12 cellular contexts compared by ENCODE assay signal in the genomic region with DNA sequence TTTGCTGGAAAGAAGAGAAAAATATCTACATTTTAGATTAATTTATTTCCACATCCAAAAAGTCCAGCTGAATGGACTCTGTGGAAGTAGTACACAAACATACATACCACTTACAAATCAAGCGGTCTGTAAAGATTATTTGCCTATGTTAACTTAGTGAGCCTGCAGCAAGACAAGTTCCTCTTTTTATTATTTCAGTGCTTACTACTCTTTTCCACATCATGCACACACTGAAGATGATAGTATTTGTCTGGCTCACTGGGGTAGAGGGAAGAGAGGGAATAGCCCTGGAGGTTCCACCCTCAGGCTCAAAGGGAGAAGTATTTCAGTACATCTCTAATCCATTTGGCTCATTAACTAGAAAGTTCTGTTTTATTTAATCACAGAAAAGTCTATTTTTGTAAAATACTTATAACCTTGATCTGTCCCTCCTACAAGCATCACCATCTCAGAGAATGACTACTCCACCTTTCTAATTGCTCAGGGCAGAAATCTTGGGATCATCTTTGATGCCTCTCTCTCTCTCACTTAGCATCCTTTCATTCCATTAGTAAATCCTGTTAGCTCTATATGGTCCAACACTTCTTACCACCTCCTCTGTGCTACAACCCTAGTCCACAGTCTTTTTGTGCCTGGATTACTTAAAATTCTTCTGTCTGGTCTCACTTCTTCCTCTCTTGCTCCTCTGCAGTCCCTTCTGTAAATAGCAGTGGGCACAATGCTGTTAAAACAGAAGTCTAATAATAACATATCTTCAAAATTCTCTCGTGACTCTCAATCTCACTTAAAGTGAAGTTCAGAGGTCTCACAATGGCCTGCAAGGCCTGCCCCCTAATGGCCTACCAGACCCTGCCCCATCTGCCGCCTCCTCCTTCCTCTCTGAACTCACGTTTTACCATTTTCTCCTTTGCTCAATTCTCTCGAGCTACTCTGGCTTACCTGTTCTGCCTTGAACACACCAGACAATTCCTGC.
A peak's percentile ranks its signal among the peaks of the same experiment; 100 is the strongest.
DNase-seq lines count a peak whose midpoint lies in the region; ATAC-seq, FAIRE-seq and TF ChIP-seq lines count a peak whose summit lies in the region.
"Had no signal": no experiment of that assay in that cellular context is flagged by ENCODE, and none has a peak within 500 bp of the region (broad histone marks: within the 10 kb centered on the region; RNA-seq: fewer than 3 reads in every experiment).

No MANE protein-coding gene starts in this region.

- peaks cover 5% of the 10 kb centered on the region for H3K4me1 Mint-ChIP-seq in endodermal cell

- H3K27me3 Mint-ChIP-seq in endodermal cell (ENCODE audit: insufficient read depth), result no peaks in the 10 kb centered on the region

- peaks cover 2% of the 10 kb centered on the region for H3K9me3 Mint-ChIP-seq in endodermal cell

- no peak for TF ChIP-seq POLR2A in GM18505 (IDR thresholded peaks at IDR 0.05; ENCODE audit: borderline replicate concordance, extremely low read depth, insufficient read depth, insufficient read length)

- WGBS in endodermal cell (ENCODE audit: insufficient coverage in 1 of 2, insufficient read length in 1 of 2), 2 experiments, result 74 to 83% methylated on average over 3 to 5 of the region's 5 CpGs

- H3K4me3 ChIP-seq in endodermal cell (ENCODE audit: low read length) (no peak overlapping the region), kidney (ENCODE audit: low read length in 2 of 2) (no peak overlapping the region)
- H3K4me3 ChIP-seq: thoracic aorta had no signal

- H3K4me3 Mint-ChIP-seq in endodermal cell, result no peak overlapping the region

- no peak overlapping the region for H3K27ac ChIP-seq in endodermal cell (ENCODE audit: low read depth, low read length)
- H3K27ac ChIP-seq in kidney (ENCODE audit: low read depth in 2 of 2, low read length in 2 of 2), result no peak overlapping the region
- H3K27ac ChIP-seq: thoracic aorta had no signal

- H3K9ac ChIP-seq in endodermal cell (ENCODE audit: extremely low read depth, low read length, poor library complexity, severe bottlenecking) (no peak overlapping the region), kidney (ENCODE audit: low read length in 2 of 2) (no peak overlapping the region)

- peak; percentile 66 for TF ChIP-seq CTCF in endodermal cell (conservative IDR thresholded peaks at IDR 0.05)
- no peak for TF ChIP-seq CTCF in kidney (IDR thresholded peaks at IDR 0.05; ENCODE audit: borderline replicate concordance, extremely low read depth, insufficient read depth)

- H3K36me3 ChIP-seq in endodermal cell (ENCODE audit: control insufficient read depth, insufficient read depth, low read length) (no peaks in the 10 kb centered on the region), kidney (ENCODE audit: control insufficient read depth in 1 of 2, insufficient read depth in 2 of 2, low read length in 2 of 2) (no peaks in the 10 kb centered on the region)
- H3K36me3 ChIP-seq: thoracic aorta had no signal

- DNase-seq in endodermal cell (peak; percentile 66), KG1 (lab: John Stamatoyannopoulos, UW) (no peak), kidney (no peak), LoVo (ENCODE audit: low spot score) (no peak), NCI-H2081 (lab: John Stamatoyannopoulos, UW) (no peak)
- DNase-seq: amniotic stem cell, Calu3, midbrain had no signal

- no peaks in the 10 kb centered on the region for H3K27me3 ChIP-seq in endodermal cell (ENCODE audit: control insufficient read depth, insufficient read depth, low read length, poor library complexity, severe bottlenecking)

- H3K4me1 ChIP-seq in endodermal cell (ENCODE audit: control insufficient read depth, insufficient read depth, low read length), result peaks cover 10% of the 10 kb centered on the region
- H3K4me1 ChIP-seq in kidney (ENCODE audit: control insufficient read depth in 1 of 2, insufficient read depth in 1 of 2, low read depth in 1 of 2, low read length in 2 of 2), result peaks cover 0 to 4% of the 10 kb centered on the region in 2 donors

- H3K9me3 ChIP-seq in endodermal cell (ENCODE audit: control insufficient read depth, low read length) (no peaks in the 10 kb centered on the region), kidney (ENCODE audit: control insufficient read depth in 1 of 2, low read length in 2 of 2) (no peaks in the 10 kb centered on the region)
- H3K9me3 ChIP-seq: thoracic aorta had no signal

- intact Hi-C loops in kidney (cut with DNase I), result no loop called here

- no peaks in the 10 kb centered on the region for H3K36me3 Mint-ChIP-seq in endodermal cell (ENCODE audit: low read depth)

- no peak overlapping the region for H3K27ac Mint-ChIP-seq in endodermal cell

- ATAC-seq in GM18505 (IDR thresholded peaks at IDR 0.05; ENCODE audit: unreplicated experiment), result peak; percentile 74
- peak; percentile 76 for ATAC-seq in GM21526 (IDR thresholded peaks at IDR 0.05; ENCODE audit: low FRiP score, unreplicated experiment)
- peak; percentile 43 for ATAC-seq in HG03280 (IDR thresholded peaks at IDR 0.05; ENCODE audit: unreplicated experiment)

- no peak for FAIRE-seq in kidney (lab: Jason Lieb, UNC)
